1 cellular context compared by ENCODE assay signal in genomic region chr19:5074418-5074817, GRCh38.
TF ChIP-seq lines count a peak whose summit lies in the region.

No MANE protein-coding gene starts in this region.

TF ChIP-seq in IMR-90, 13 proteins besides CTCF, POLR2A, EP300 and RAD21:
- TF ChIP-seq NFE2L2 (IDR thresholded peaks at IDR 0.05; ENCODE audit: low read depth, low read length) (no peak), FOS (IDR thresholded peaks at IDR 0.05; ENCODE audit: low read depth, low read length) (no peak), CEBPB (IDR thresholded peaks at IDR 0.05; ENCODE audit: low read depth, low read length) (no peak), RFX5 (IDR thresholded peaks at IDR 0.05; ENCODE audit: low read depth, low read length) (no peak), USF2 (IDR thresholded peaks at IDR 0.05; ENCODE audit: low read depth, low read length) (no peak), MXI1 (IDR thresholded peaks at IDR 0.05; ENCODE audit: borderline replicate concordance, low read depth, low read length) (no peak), SMC3 (IDR thresholded peaks at IDR 0.05; ENCODE audit: low read depth, low read length) (no peak), BHLHE40 (IDR thresholded peaks at IDR 0.05; ENCODE audit: low read depth, low read length) (no peak), RCOR1 (IDR thresholded peaks at IDR 0.05; ENCODE audit: insufficient replicate concordance, low read length) (no peak), CHD1 (IDR thresholded peaks at IDR 0.05; ENCODE audit: low read depth, low read length) (no peak), MAZ (IDR thresholded peaks at IDR 0.05; ENCODE audit: borderline replicate concordance, low read depth, low read length) (no peak)
